13 cellular contexts compared by ENCODE assay signal in genomic region chr16:86150646-86151371, GRCh38.
"Had no signal": no experiment of that assay in that cellular context is flagged by ENCODE, and none has a peak within 500 bp of the region (broad histone marks: within the 10 kb centered on the region; RNA-seq: fewer than 3 reads in every experiment).

No MANE protein-coding gene starts in this region.

- H2AFZ ChIP-seq: parathyroid adenoma had no signal

- DNase-seq: activated CD4-positive, alpha-beta memory T cell treated with anti-CD3 and anti-CD28 coated beads for 36 hours; activated gamma-delta T cell; activated naive CD8-positive, alpha-beta T cell treated with anti-CD3 and anti-CD28 coated beads for 36 hours; activated T-cell treated with anti-CD3 and anti-CD28 coated beads, Interleukin-2, amount 50 U/mL, for 48 hours; anterior cingulate cortex; cerebellar nuclear complex; hippocampal formation; kidney glomerular epithelial cell; T-cell; T1000; tibial artery had no signal

- H3K9ac ChIP-seq: parathyroid adenoma had no signal

- H3K4me1 ChIP-seq: parathyroid adenoma, tibial artery had no signal

- H3K27ac ChIP-seq: parathyroid adenoma, skin epidermis, tibial artery had no signal

- H3K4me3 ChIP-seq: skin epidermis, tibial artery had no signal

- ATAC-seq: T-cell had no signal

- H3K36me3 ChIP-seq: tibial artery had no signal
